In the genomic region with DNA sequence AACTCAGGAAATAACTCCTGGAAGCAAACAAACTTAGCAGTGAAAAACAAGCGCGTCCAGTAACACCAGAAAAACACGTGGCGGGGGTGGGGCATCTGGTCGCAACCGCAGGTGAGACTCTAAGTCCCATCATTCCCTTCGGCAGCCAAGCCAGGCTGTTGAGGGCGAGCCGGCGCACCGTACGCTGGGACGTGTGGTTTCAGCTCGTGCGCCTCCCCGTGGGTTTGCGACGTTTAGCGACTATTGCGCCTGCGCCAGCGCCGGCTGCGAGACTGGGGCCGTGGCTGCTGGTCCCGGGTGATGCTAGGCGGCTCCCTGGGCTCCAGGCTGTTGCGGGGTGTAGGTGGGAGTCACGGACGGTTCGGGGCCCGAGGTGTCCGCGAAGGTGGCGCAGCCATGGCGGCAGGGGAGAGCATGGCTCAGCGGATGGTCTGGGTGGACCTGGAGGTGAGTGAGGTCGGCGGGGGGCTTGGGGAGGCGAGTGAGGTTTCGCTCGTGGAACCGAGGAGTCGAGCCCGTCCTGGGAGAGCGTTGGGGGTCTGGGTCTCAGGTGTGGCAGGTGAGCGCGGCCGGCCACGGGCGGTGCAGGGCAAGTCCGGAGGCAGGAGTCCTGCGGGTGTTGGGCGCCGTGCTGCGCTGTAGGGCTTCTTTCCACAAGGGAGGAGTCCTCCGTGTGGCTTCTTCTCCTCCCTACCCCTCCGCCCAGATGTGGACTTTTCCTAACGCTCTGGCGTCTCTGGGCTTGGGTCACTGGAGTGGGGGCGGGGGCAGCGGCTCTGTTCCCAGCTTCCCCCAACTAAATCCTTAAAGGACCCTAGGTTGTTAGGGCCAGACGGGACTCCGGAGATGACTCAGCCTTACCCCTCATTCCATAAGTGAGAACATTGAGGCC, we compare ENCODE assay signal across 8 cellular contexts. TPM values are rescaled to one million over a fixed set of nuclear protein-coding genes. Genes with fewer than 3 reads are reported as not detected.
DNase-seq lines count a peak whose midpoint lies in the region; ATAC-seq, FAIRE-seq and TF ChIP-seq lines count a peak whose summit lies in the region.

A gene (plus strand): TSS at position 239 of the 892 bp plus-strand sequence. CDS start 62 bp downstream, at position 301.

- FAIRE-seq in G401.6 (lab: Jason Lieb, UNC) = peak; percentile 95

- H3K36me3 Mint-ChIP-seq in H9 (ENCODE audit: insufficient read depth in 1 of 3, low read depth in 3 of 3) (peaks cover 8 to 25% (median 21%) of the 10 kb centered on the region in 3 experiments; a peak in 6 of 7 replicates), nephron progenitor cell (ENCODE audit: low read depth) (peaks cover 15% of the 10 kb centered on the region)

- peak within 1 kb of the TSS; percentile 14 for H2BK5ac ChIP-seq in H9 (ENCODE audit: insufficient read length, low read length)

- H4K20me1 ChIP-seq in H9 (ENCODE audit: control insufficient read depth, insufficient read depth, insufficient read length) = no peaks in the 10 kb centered on the region

- peak within 1 kb of the TSS; percentile 36 for H3K18ac ChIP-seq in H9 (ENCODE audit: insufficient read length, low read depth, low read length)

- WGBS in H9 (ENCODE audit: extremely low coverage, insufficient read length, low lambda C conversion rate) = no CpG with 5 or more reads among the region's 64 CpGs

- no peak within 1 kb of the TSS for H3T11ph ChIP-seq in H9 (ENCODE audit: low read length)

- peaks cover 37 to 38% of the 10 kb centered on the region in 2 experiments for H3K4me1 Mint-ChIP-seq in H9
- peaks cover 55% of the 10 kb centered on the region for H3K4me1 Mint-ChIP-seq in nephron progenitor cell
- H3K4me1 Mint-ChIP-seq in stimulated activated naive CD8-positive, alpha-beta T cell treated with anti-CD3 and anti-CD28 coated beads, Interleukin-15, amount 100 ng/mL, for 72 hours = peaks cover 27% of the 10 kb centered on the region

- H3K9ac ChIP-seq in H9 (ENCODE audit: extremely low read depth, insufficient read length, low read length) = peak within 1 kb of the TSS; percentile 53

- peaks cover 4% of the 10 kb centered on the region; the same call in 1 of the 2 replicates for H3K4me1 ChIP-seq in H9 (ENCODE audit: insufficient read depth, low read length)

- H4K91ac ChIP-seq in H9 (ENCODE audit: insufficient read length, low read depth, low read length) = no peak within 1 kb of the TSS

- H3K9me3 Mint-ChIP-seq in H9 = no peaks in the 10 kb centered on the region
- H3K9me3 Mint-ChIP-seq in nephron progenitor cell = no peaks in the 10 kb centered on the region
- no peaks in the 10 kb centered on the region for H3K9me3 Mint-ChIP-seq in stimulated activated naive CD8-positive, alpha-beta T cell treated with anti-CD3 and anti-CD28 coated beads, Interleukin-15, amount 100 ng/mL, for 72 hours

- H3K14ac ChIP-seq in H9 (ENCODE audit: insufficient read depth, low read length) = peak within 1 kb of the TSS; percentile 46

- no peak within 1 kb of the TSS for H3K56ac ChIP-seq in H9 (ENCODE audit: insufficient read length, low read depth, low read length)

- no peak within 1 kb of the TSS for H2BK120ac ChIP-seq in H9 (ENCODE audit: low read depth, low read length, poor library complexity, severe bottlenecking)

- no peak within 1 kb of the TSS for H2BK12ac ChIP-seq in H9 (ENCODE audit: insufficient read length, low read depth, low read length)

- TF ChIP-seq CTCF in H9 (conservative IDR thresholded peaks at IDR 0.05) (peak; percentile 32; the same call in 2 of the 3 replicates), fibroblast of the aortic adventitia (IDR thresholded peaks at IDR 0.05; ENCODE audit: insufficient read depth, low read length) (peak; percentile 17), nephron progenitor cell (IDR thresholded peaks at IDR 0.05) (no peak)

- peaks cover 28% of the 10 kb centered on the region; the same call in 1 of the 2 replicates for H3K79me2 ChIP-seq in H9 (ENCODE audit: insufficient read depth, low read length)

- no peak within 1 kb of the TSS for H2BK15ac ChIP-seq in H9 (ENCODE audit: low read depth, low read length)

- peaks cover 13% of the 10 kb centered on the region for H3K36me3 ChIP-seq in MG63

- peak within 1 kb of the TSS; percentile 65 to 100 (median 94) for H3K27ac Mint-ChIP-seq in H9
- H3K27ac Mint-ChIP-seq in nephron progenitor cell = peak within 1 kb of the TSS; percentile 93
- H3K27ac Mint-ChIP-seq in stimulated activated naive CD8-positive, alpha-beta T cell treated with anti-CD3 and anti-CD28 coated beads, Interleukin-15, amount 100 ng/mL, for 72 hours = peak within 1 kb of the TSS; percentile 87 to 96

- H3K9me3 ChIP-seq in H9 (ENCODE audit: control insufficient read depth, low read depth, low read length) = no peaks in the 10 kb centered on the region
- no peaks in the 10 kb centered on the region for H3K9me3 ChIP-seq in MG63

- peak; percentile 96 for ATAC-seq in stimulated activated naive CD8-positive, alpha-beta T cell treated with anti-CD3 and anti-CD28 coated beads, Interleukin-15, amount 100 ng/mL, for 72 hours

- H4K5ac ChIP-seq in H9 (ENCODE audit: insufficient read length, low read depth, low read length) = no peak within 1 kb of the TSS

- H2BK20ac ChIP-seq in H9 (ENCODE audit: low read depth, low read length, poor library complexity, severe bottlenecking) = no peak within 1 kb of the TSS

- DNase-seq in H9 = peak; percentile 95
- peak; percentile 94 for DNase-seq in MG63
- peak; percentile 87 for DNase-seq in SHP77 treated with DMSO at 0.1 percent for 48 hours (lab: John Stamatoyannopoulos, UW)
- peak; percentile 98 for DNase-seq in activated effector memory CD4-positive, alpha-beta T cell treated with anti-CD3 and anti-CD28 coated beads, Interleukin-2, amount 50 U/mL, for 16 hours
- DNase-seq in fibroblast of the aortic adventitia (ENCODE audit: low read depth) = peak; percentile 93
- DNase-seq in nephron progenitor cell = peak; percentile 91
- DNase-seq in stimulated activated naive CD8-positive, alpha-beta T cell treated with anti-CD3 and anti-CD28 coated beads, Interleukin-15, amount 100 ng/mL, for 72 hours = peak; percentile 88 to 93

- H3K27me3 ChIP-seq in H9 (ENCODE audit: insufficient read depth, low read length) = no peaks in the 10 kb centered on the region
- no peaks in the 10 kb centered on the region for H3K27me3 ChIP-seq in MG63

- no peak within 1 kb of the TSS for H3K4ac ChIP-seq in H9 (ENCODE audit: low read depth, low read length)

- H3K23me2 ChIP-seq in H9 (ENCODE audit: insufficient read length, low read depth, low read length, poor library complexity, severe bottlenecking) = peaks cover 3% of the 10 kb centered on the region

- peak within 1 kb of the TSS; percentile 98 to 99 for H3K4me3 Mint-ChIP-seq in H9
- H3K4me3 Mint-ChIP-seq in nephron progenitor cell = peak within 1 kb of the TSS; percentile 93
- peak within 1 kb of the TSS; percentile 95 to 97 for H3K4me3 Mint-ChIP-seq in stimulated activated naive CD8-positive, alpha-beta T cell treated with anti-CD3 and anti-CD28 coated beads, Interleukin-15, amount 100 ng/mL, for 72 hours

- no peaks in the 10 kb centered on the region for H3K79me1 ChIP-seq in H9 (ENCODE audit: insufficient read depth, low read depth, low read length, poor library complexity, severe bottlenecking)

- H4K8ac ChIP-seq in H9 (replicated peaks; ENCODE audit: insufficient read length, low read depth, low read length) = no peak within 1 kb of the TSS

- H3K27me3 Mint-ChIP-seq in H9 (ENCODE audit: low read depth) (no peaks in the 10 kb centered on the region), nephron progenitor cell (ENCODE audit: low read depth, poor library complexity) (no peaks in the 10 kb centered on the region)
- no peaks in the 10 kb centered on the region for H3K27me3 Mint-ChIP-seq in stimulated activated naive CD8-positive, alpha-beta T cell treated with anti-CD3 and anti-CD28 coated beads, Interleukin-15, amount 100 ng/mL, for 72 hours

- H3K23ac ChIP-seq in H9 (ENCODE audit: insufficient read length, low read depth, low read length) = no peak within 1 kb of the TSS

- H3K27ac ChIP-seq in H9 (ENCODE audit: insufficient read length, low read depth, low read length) = peak within 1 kb of the TSS; percentile 63

- H3K4me3 ChIP-seq in MG63 (peak within 1 kb of the TSS; percentile 83), fibroblast of the aortic adventitia (ENCODE audit: low read depth, low read length) (peak within 1 kb of the TSS; percentile 96)

- no peak within 1 kb of the TSS for H2AFZ ChIP-seq in H9 (ENCODE audit: low read length)

- H2AK5ac ChIP-seq in H9 (ENCODE audit: insufficient read length, low read length) = no peak within 1 kb of the TSS

- H3K4me2 ChIP-seq in H9 (ENCODE audit: insufficient read depth, insufficient read length, low read length) = peak within 1 kb of the TSS; percentile 71

RNA-seq across cellular contexts. Expression of the gene that starts here (rescaled TPM):
- total RNA-seq in H9 (2021) (88.8 and 92.8 TPM in 2 replicates), fibroblast of the aortic adventitia (ENCODE audit: low replicate concordance) (162 and 571 TPM in 2 replicates)
- total RNA-seq in MG63 (2014; rRNA removed; shearing (Covaris generic); ENCODE audit: low replicate concordance) = 172 and 215 TPM in 2 replicates

Comparison
In these comparisons a context has a peak if more than half of its experiments do, and no peak if none do; other contexts are left out.
1. Peak in every context shown above with its lines: DNase-seq, ATAC-seq, H3K4me3 ChIP-seq and H3K27ac ChIP-seq.